In the genomic region with DNA sequence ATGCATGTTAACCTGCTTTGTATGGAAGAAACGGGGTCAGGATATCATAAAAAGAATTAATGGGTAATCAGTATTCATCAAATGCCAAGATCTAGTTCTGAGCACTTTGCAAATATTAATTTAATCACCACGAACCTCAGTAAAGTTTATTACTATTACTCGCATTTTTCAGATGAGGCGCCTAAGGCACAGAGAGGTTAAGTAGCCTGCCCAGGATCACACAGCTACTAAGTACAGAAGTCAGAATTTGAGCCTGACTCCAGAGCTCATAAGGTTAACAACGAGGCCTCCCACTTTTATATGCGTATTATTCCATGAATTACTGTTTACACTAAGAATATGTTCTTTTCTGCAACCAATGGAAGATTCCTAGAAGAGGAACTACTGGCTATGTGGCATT, we compare ENCODE assay signal across 9 cellular contexts.
DNase-seq lines count a peak whose midpoint lies in the region; ATAC-seq, FAIRE-seq and TF ChIP-seq lines count a peak whose summit lies in the region.
"Had no signal": no experiment of that assay in that cellular context is flagged by ENCODE, and none has a peak within 500 bp of the region (broad histone marks: within the 10 kb centered on the region; RNA-seq: fewer than 3 reads in every experiment).

No MANE protein-coding gene starts in this region.

- ATAC-seq in K562 (no peak), HG02885 (IDR thresholded peaks at IDR 0.05; ENCODE audit: poor library complexity, unreplicated experiment) (no peak), GM21723 (IDR thresholded peaks at IDR 0.05; ENCODE audit: unreplicated experiment) (no peak)

- H3K9me3 ChIP-seq in HEK293 (ENCODE audit: control insufficient read depth, insufficient read depth, low read depth, low read length) (no peaks in the 10 kb centered on the region), K562 (replicated peaks; ENCODE audit: control insufficient read depth, insufficient read depth, low read depth, low read length) (no peaks in the 10 kb centered on the region), muscle layer of duodenum (ENCODE audit: control insufficient read depth in 1 of 2, low read length in 2 of 2) (no peaks in the 10 kb centered on the region)

- in situ Hi-C loops in K562 (cut with MboI), result no loop called here

- peaks cover 15% of the 10 kb centered on the region for H3K4me1 ChIP-seq in ACC112 (ENCODE audit: control insufficient read depth, insufficient read depth, low read length, unreplicated experiment)
- H3K4me1 ChIP-seq in HEK293 (ENCODE audit: control insufficient read depth, insufficient read depth, low read length), result 0 out of 2 replicates have a peak, but pooled peaks cover 2% of the 10 kb centered on the region
- peaks cover 0 to 18% of the 10 kb centered on the region in 2 experiments; a peak in 2 of 5 replicates for H3K4me1 ChIP-seq in K562 (replicated peaks in 1 of 2; ENCODE audit: control insufficient read depth in 2 of 2, insufficient read depth in 2 of 2, low read length in 2 of 2)
- peaks cover 6 to 16% of the 10 kb centered on the region in 2 donors for H3K4me1 ChIP-seq in muscle layer of duodenum (ENCODE audit: control insufficient read depth in 1 of 2, insufficient read depth in 2 of 2, low read length in 2 of 2)

- TF ChIP-seq POLR2A in K562 (conservative IDR thresholded peaks at IDR 0.05), result no peak

- TF ChIP-seq RAD21 in K562 (CRISPR knock-in tag; conservative IDR thresholded peaks at IDR 0.05 in 1 of 2, IDR thresholded peaks at IDR 0.05 in 1 of 2), result no peak

- DNase-seq in K562 (ENCODE audit: extremely low read depth in 1 of 4, low spot score in 3 of 4) (no peak), GF-D8 (lab: John Stamatoyannopoulos, UW) (no peak), foreskin fibroblast (no peak)
- DNase-seq: cortex of kidney had no signal

- no peak overlapping the region for H3K4me2 ChIP-seq in K562 (ENCODE audit: insufficient read depth, low read length)

- BruUV-seq in K562 (replicated peaks; lab: Mats Ljungman, UMichigan), result no TSS peak

- no peak overlapping the region for H2AFZ ChIP-seq in ACC112 (ENCODE audit: low read length, unreplicated experiment)
- no peak overlapping the region for H2AFZ ChIP-seq in K562 (ENCODE audit: low read depth, low read length)

- H3K9me1 ChIP-seq in K562 (ENCODE audit: control insufficient read depth, insufficient read depth, low read length), result no peaks in the 10 kb centered on the region

- H3K9ac ChIP-seq in K562 (ENCODE audit: insufficient read depth in 1 of 2, low read depth in 2 of 2, low read length in 2 of 2), result no peak overlapping the region

- peaks cover 4% of the 10 kb centered on the region for H4K20me1 ChIP-seq in K562 (replicated peaks; ENCODE audit: control insufficient read depth, insufficient read depth, low read length)

- intact Hi-C loops in K562 (cut with micrococcal nuclease), result loop anchor here (5.0 kb wide), 1 partner anchor 270 kb away; no protein-coding TSS in a partner anchor

- no peak for FAIRE-seq in K562 (lab: Jason Lieb, UNC)

- POLR2A ChIA-PET in HEK293 (lab: Yijun Ruan, JAX), result no interaction called here
- POLR2A ChIA-PET in K562 (lab: Yijun Ruan, JAX), result no interaction called here

- H3K4me3 ChIP-seq in ACC112 (ENCODE audit: low read depth, low read length) (0 out of 2 replicates have a peak overlapping the region, but pooled peaks have one; percentile 81), HEK293 (ENCODE audit: low read depth, low read length) (no peak overlapping the region), K562 (no peak overlapping the region), muscle layer of duodenum (ENCODE audit: low read depth in 1 of 2, low read length in 2 of 2) (peak overlapping the region; percentile 39 to 70), foreskin fibroblast (ENCODE audit: low read depth in 1 of 2, low read length in 2 of 2) (no peak overlapping the region)

- TF ChIP-seq CTCF in HEK293 (tag by site-specific recombination; IDR thresholded peaks at IDR 0.05) (no peak), K562 (IDR thresholded peaks at IDR 0.05 in 2 of 3, conservative IDR thresholded peaks at IDR 0.05 in 1 of 3; ENCODE audit: insufficient read depth in 2 of 3, low read depth in 1 of 3, low read length in 3 of 3) (no peak), foreskin fibroblast (IDR thresholded peaks at IDR 0.05; ENCODE audit: low read depth, low read length) (no peak)

- H3K27me3 ChIP-seq in ACC112 (ENCODE audit: insufficient read depth, low read length), result no peaks in the 10 kb centered on the region
- peaks cover 11 to 29% of the 10 kb centered on the region in 2 experiments; a peak in 4 of 5 replicates for H3K27me3 ChIP-seq in K562 (ENCODE audit: control insufficient read depth in 2 of 2, insufficient read depth in 2 of 2, low read length in 2 of 2)
- H3K27me3 ChIP-seq in muscle layer of duodenum (ENCODE audit: low read depth, low read length), result no peaks in the 10 kb centered on the region

- 8% methylated on average over 6 of the region's 6 CpGs for WGBS in K562 (ENCODE audit: insufficient coverage, low coverage, missing lambda C conversion rate)

- no peak for TF ChIP-seq EP300 in K562 (IDR thresholded peaks at IDR 0.05; ENCODE audit: low read length)

- H3K27ac ChIP-seq in ACC112 (ENCODE audit: low read depth, low read length), result no peak overlapping the region
- H3K27ac ChIP-seq in HEK293 (ENCODE audit: extremely low read depth, low read depth, low read length), result no peak overlapping the region
- no peak overlapping the region for H3K27ac ChIP-seq in K562 (ENCODE audit: extremely low read depth, low read depth, low read length)
- H3K27ac ChIP-seq in muscle layer of duodenum (ENCODE audit: low read length), result peak overlapping the region; percentile 88

- H3K79me2 ChIP-seq in ACC112 (ENCODE audit: control insufficient read depth, insufficient read depth, low read length, unreplicated experiment) (no peaks in the 10 kb centered on the region), K562 (ENCODE audit: control insufficient read depth, insufficient read depth, low read length) (no peaks in the 10 kb centered on the region)

- CTCF ChIA-PET in HEK293 (lab: Yijun Ruan, JAX), result no interaction called here
- CTCF ChIA-PET in K562 (lab: Yijun Ruan, JAX; ENCODE audit: low intra/inter-chr PET ratio), result no interaction called here

- no peaks in the 10 kb centered on the region for H3K36me3 ChIP-seq in ACC112 (ENCODE audit: insufficient read depth, low read length)
- no peaks in the 10 kb centered on the region for H3K36me3 ChIP-seq in HEK293 (ENCODE audit: control insufficient read depth in 2 of 2, insufficient read depth in 1 of 2, low read length in 2 of 2)
- no peaks in the 10 kb centered on the region for H3K36me3 ChIP-seq in K562 (ENCODE audit: control insufficient read depth, insufficient read depth, low read length)
- H3K36me3 ChIP-seq in muscle layer of duodenum (ENCODE audit: control insufficient read depth in 1 of 2, insufficient read depth in 2 of 2, low read length in 2 of 2), result no peaks in the 10 kb centered on the region

TF ChIP-seq in HEK293, 187 proteins besides CTCF, POLR2A, EP300 and RAD21:
- TF ChIP-seq PRDM1 (tag by site-specific recombination; IDR thresholded peaks at IDR 0.05) (no peak), ZNF768 (tag by site-specific recombination; IDR thresholded peaks at IDR 0.05) (peak; percentile 61; the same call in 1 of the 2 replicates), ZNF843 (tag by site-specific recombination; IDR thresholded peaks at IDR 0.05) (no peak)

TF ChIP-seq in K562, 482 proteins besides CTCF, POLR2A, EP300 and RAD21 (continues in another document):
- TF ChIP-seq, protein P1, sequence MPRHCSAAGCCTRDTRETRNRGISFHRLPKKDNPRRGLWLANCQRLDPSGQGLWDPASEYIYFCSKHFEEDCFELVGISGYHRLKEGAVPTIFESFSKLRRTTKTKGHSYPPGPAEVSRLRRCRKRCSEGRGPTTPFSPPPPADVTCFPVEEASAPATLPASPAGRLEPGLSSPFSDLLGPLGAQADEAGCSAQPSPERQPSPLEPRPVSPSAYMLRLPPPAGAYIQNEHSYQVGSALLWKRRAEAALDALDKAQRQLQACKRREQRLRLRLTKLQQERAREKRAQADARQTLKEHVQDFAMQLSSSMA (CRISPR knock-in tag; IDR thresholded peaks at IDR 0.05), result no peak
- TF ChIP-seq CBX5 (IDR thresholded peaks at IDR 0.05; ENCODE audit: borderline replicate concordance, low read depth) (no peak), JUN (IDR thresholded peaks at IDR 0.05; ENCODE audit: borderline replicate concordance, low read depth, low read length) (no peak), JUN (CRISPR knock-in tag; IDR thresholded peaks at IDR 0.05; ENCODE audit: borderline replicate concordance) (no peak), ZFP36 (IDR thresholded peaks at IDR 0.05; ENCODE audit: low read depth, low read length, partially characterized antibody) (peak; percentile 46)
- TF ChIP-seq, protein P2, sequence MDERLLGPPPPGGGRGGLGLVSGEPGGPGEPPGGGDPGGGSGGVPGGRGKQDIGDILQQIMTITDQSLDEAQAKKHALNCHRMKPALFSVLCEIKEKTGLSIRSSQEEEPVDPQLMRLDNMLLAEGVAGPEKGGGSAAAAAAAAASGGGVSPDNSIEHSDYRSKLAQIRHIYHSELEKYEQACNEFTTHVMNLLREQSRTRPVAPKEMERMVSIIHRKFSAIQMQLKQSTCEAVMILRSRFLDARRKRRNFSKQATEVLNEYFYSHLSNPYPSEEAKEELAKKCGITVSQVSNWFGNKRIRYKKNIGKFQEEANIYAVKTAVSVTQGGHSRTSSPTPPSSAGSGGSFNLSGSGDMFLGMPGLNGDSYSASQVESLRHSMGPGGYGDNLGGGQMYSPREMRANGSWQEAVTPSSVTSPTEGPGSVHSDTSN (CRISPR knock-in tag; IDR thresholded peaks at IDR 0.05; ENCODE audit: low read depth), result no peak
- TF ChIP-seq, protein P2 (tag; conservative IDR thresholded peaks at IDR 0.05; ENCODE audit: low read depth), result no peak
- TF ChIP-seq, protein P3, sequence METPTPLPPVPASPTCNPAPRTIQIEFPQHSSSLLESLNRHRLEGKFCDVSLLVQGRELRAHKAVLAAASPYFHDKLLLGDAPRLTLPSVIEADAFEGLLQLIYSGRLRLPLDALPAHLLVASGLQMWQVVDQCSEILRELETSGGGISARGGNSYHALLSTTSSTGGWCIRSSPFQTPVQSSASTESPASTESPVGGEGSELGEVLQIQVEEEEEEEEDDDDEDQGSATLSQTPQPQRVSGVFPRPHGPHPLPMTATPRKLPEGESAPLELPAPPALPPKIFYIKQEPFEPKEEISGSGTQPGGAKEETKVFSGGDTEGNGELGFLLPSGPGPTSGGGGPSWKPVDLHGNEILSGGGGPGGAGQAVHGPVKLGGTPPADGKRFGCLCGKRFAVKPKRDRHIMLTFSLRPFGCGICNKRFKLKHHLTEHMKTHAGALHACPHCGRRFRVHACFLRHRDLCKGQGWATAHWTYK (CRISPR knock-in tag; IDR thresholded peaks at IDR 0.05), result no peak

Comparison
In these comparisons a context has a peak if more than half of its experiments do, and no peak if none do; other contexts are left out.
1. H3K4me3 ChIP-seq: peak in ACC112 (single experiment) and muscle layer of duodenum (2 of 2); none in HEK293 (single experiment), K562 (single experiment) and foreskin fibroblast (0 of 2).